Comparison of ENCODE assay signal across 1 cellular context in the genomic region with DNA sequence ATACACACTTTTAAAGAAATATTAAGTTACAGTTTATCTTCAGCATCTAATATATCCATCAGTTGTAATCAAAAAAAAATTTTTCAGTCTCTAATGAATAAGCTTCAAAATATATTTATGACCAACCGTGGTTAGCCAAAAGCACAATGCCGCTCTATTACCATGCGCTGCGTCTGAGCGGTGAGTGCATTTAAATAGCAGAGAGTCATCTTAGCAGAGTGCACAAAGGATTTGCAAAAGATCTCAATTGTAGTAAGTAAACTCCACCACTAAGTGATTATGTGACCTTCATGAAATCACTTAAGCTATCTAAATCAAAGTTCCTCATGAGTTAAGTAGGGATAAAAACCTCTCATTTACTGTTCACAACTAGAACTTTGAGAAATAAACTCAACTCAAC.
TF ChIP-seq lines count a peak whose summit lies in the region.

No MANE protein-coding gene starts in this region.

TF ChIP-seq in GM23338, 12 proteins besides CTCF, POLR2A, EP300 and RAD21 (continued from another document):
- TF ChIP-seq, protein P1, sequence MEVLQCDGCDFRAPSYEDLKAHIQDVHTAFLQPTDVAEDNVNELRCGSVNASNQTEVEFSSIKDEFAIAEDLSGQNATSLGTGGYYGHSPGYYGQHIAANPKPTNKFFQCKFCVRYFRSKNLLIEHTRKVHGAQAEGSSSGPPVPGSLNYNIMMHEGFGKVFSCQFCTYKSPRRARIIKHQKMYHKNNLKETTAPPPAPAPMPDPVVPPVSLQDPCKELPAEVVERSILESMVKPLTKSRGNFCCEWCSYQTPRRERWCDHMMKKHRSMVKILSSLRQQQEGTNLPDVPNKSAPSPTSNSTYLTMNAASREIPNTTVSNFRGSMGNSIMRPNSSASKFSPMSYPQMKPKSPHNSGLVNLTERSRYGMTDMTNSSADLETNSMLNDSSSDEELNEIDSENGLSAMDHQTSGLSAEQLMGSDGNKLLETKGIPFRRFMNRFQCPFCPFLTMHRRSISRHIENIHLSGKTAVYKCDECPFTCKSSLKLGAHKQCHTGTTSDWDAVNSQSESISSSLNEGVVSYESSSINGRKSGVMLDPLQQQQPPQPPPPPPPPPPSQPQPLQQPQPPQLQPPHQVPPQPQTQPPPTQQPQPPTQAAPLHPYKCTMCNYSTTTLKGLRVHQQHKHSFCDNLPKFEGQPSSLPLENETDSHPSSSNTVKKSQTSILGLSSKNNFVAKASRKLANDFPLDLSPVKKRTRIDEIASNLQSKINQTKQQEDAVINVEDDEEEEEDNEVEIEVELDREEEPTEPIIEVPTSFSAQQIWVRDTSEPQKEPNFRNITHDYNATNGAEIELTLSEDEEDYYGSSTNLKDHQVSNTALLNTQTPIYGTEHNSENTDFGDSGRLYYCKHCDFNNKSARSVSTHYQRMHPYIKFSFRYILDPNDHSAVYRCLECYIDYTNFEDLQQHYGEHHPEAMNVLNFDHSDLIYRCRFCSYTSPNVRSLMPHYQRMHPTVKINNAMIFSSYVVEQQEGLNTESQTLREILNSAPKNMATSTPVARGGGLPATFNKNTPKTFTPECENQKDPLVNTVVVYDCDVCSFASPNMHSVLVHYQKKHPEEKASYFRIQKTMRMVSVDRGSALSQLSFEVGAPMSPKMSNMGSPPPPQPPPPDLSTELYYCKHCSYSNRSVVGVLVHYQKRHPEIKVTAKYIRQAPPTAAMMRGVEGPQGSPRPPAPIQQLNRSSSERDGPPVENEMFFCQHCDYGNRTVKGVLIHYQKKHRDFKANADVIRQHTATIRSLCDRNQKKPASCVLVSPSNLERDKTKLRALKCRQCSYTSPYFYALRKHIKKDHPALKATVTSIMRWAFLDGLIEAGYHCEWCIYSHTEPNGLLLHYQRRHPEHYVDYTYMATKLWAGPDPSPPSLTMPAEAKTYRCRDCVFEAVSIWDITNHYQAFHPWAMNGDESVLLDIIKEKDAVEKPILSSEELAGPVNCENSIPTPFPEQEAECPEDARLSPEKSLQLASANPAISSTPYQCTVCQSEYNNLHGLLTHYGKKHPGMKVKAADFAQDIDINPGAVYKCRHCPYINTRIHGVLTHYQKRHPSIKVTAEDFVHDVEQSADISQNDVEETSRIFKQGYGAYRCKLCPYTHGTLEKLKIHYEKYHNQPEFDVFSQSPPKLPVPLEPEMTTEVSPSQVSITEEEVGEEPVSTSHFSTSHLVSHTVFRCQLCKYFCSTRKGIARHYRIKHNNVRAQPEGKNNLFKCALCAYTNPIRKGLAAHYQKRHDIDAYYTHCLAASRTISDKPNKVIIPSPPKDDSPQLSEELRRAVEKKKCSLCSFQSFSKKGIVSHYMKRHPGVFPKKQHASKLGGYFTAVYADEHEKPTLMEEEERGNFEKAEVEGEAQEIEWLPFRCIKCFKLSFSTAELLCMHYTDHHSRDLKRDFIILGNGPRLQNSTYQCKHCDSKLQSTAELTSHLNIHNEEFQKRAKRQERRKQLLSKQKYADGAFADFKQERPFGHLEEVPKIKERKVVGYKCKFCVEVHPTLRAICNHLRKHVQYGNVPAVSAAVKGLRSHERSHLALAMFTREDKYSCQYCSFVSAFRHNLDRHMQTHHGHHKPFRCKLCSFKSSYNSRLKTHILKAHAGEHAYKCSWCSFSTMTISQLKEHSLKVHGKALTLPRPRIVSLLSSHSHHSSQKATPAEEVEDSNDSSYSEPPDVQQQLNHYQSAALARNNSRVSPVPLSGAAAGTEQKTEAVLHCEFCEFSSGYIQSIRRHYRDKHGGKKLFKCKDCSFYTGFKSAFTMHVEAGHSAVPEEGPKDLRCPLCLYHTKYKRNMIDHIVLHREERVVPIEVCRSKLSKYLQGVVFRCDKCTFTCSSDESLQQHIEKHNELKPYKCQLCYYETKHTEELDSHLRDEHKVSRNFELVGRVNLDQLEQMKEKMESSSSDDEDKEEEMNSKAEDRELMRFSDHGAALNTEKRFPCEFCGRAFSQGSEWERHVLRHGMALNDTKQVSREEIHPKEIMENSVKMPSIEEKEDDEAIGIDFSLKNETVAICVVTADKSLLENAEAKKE (CRISPR knock-in tag; IDR thresholded peaks at IDR 0.05) = no peak
- TF ChIP-seq CREB1 (CRISPR knock-in tag; IDR thresholded peaks at IDR 0.05; ENCODE audit: low read depth) = no peak
